In the genomic region with DNA sequence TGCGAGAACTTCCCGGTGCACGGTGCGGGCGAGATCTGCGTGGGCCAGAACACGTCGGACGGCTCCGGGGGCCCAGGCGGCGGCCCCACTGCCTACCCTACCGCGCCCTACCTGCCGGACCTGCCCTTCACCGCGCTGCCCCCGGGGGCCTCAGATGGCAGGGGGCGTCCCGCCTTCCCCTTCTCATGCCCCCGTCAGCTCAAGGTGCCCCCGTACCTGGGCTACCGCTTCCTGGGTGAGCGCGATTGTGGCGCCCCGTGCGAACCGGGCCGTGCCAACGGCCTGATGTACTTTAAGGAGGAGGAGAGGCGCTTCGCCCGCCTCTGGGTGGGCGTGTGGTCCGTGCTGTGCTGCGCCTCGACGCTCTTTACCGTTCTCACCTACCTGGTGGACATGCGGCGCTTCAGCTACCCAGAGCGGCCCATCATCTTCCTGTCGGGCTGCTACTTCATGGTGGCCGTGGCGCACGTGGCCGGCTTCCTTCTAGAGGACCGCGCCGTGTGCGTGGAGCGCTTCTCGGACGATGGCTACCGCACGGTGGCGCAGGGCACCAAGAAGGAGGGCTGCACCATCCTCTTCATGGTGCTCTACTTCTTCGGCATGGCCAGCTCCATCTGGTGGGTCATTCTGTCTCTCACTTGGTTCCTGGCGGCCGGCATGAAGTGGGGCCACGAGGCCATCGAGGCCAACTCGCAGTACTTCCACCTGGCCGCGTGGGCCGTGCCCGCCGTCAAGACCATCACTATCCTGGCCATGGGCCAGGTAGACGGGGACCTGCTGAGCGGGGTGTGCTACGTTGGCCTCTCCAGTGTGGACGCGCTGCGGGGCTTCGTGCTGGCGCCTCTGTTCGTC, we compare ENCODE assay signal across 8 cellular contexts. TPM values are rescaled to one million over a fixed set of nuclear protein-coding genes. Genes with fewer than 3 reads are reported as not detected.
A peak's percentile ranks its signal among the peaks of the same experiment; 100 is the strongest.
DNase-seq lines count a peak whose midpoint lies in the region; ATAC-seq and TF ChIP-seq lines count a peak whose summit lies in the region.

No MANE protein-coding gene starts in this region.

- H3K9ac ChIP-seq in subcutaneous abdominal adipose tissue (ENCODE audit: low read length in 5 of 5): peak overlapping the region in 1 of 5 donors; percentile 35

- peak; percentile 59 for DNase-seq in D341Med (ENCODE audit: low spot score)
- DNase-seq in PC-9: peak; percentile 18 to 48
- peak; percentile 76 for DNase-seq in choroid plexus epithelial cell (ENCODE audit: low read depth)
- peak; percentile 25 to 90 for DNase-seq in lower leg skin (ENCODE audit: low spot score in 2 of 2)
- DNase-seq in mesenteric fat pad (ENCODE audit: low spot score): no peak
- DNase-seq in NCI-H345 (lab: John Stamatoyannopoulos, UW): no peak

- no peak for TF ChIP-seq POLR2A in lower leg skin (IDR thresholded peaks at IDR 0.05)

- POLR2A ChIA-PET in PC-9 (lab: Charles Lee; ENCODE audit: unreplicated experiment): no interaction called here

- peaks cover 44% of the 10 kb centered on the region for H3K4me1 ChIP-seq in PC-9 (replicated peaks; ENCODE audit: insufficient read depth)
- peaks cover 0 to 50% (median 46%) of the 10 kb centered on the region in 5 donors for H3K4me1 ChIP-seq in subcutaneous abdominal adipose tissue (ENCODE audit: control insufficient read depth in 5 of 5, insufficient read depth in 5 of 5, low read length in 5 of 5)

- no peak for ATAC-seq in GM19351 (IDR thresholded peaks at IDR 0.05; ENCODE audit: unreplicated experiment)

- H3K27ac ChIP-seq in PC-9: no peak overlapping the region
- no peak overlapping the region for H3K27ac ChIP-seq in subcutaneous abdominal adipose tissue (ENCODE audit: low read depth, low read length)

- peak overlapping the region; percentile 74 for H2AFZ ChIP-seq in PC-9

- CTCF ChIA-PET in PC-9 (lab: Charles Lee): no interaction called here

- H3K9me2 ChIP-seq in PC-9 (ENCODE audit: insufficient read depth): no peaks in the 10 kb centered on the region

- H3K36me3 ChIP-seq in PC-9 (ENCODE audit: low read depth) (no peaks in the 10 kb centered on the region), subcutaneous abdominal adipose tissue (ENCODE audit: control insufficient read depth in 5 of 5, insufficient read depth in 5 of 5, low read length in 5 of 5) (no peaks in the 10 kb centered on the region)

- no peaks in the 10 kb centered on the region for H4K20me1 ChIP-seq in PC-9 (ENCODE audit: insufficient read depth)

- TF ChIP-seq CTCF in PC-9 (conservative IDR thresholded peaks at IDR 0.05) (peak; percentile 47), choroid plexus epithelial cell (conservative IDR thresholded peaks at IDR 0.05; ENCODE audit: low read depth, low read length) (peak; percentile 65), lower leg skin (IDR thresholded peaks at IDR 0.05) (no peak)

- BruUV-seq in PC-9 (replicated peaks; lab: Mats Ljungman, UMichigan): no TSS peak

- peaks cover 39% of the 10 kb centered on the region for H3K79me2 ChIP-seq in PC-9 (ENCODE audit: low read depth)

- H3K9me3 ChIP-seq in PC-9 (ENCODE audit: insufficient read depth, low read depth): no peaks in the 10 kb centered on the region
- peaks cover 0 to 8% (median 4%) of the 10 kb centered on the region in 5 donors for H3K9me3 ChIP-seq in subcutaneous abdominal adipose tissue (ENCODE audit: control insufficient read depth in 5 of 5, low read length in 5 of 5)

- peaks cover 16% of the 10 kb centered on the region for H3F3A ChIP-seq in PC-9 (ENCODE audit: insufficient read depth, low read depth)

- no peaks in the 10 kb centered on the region for H3K27me3 ChIP-seq in PC-9 (ENCODE audit: insufficient read depth, low read depth)
- H3K27me3 ChIP-seq in subcutaneous abdominal adipose tissue (ENCODE audit: control insufficient read depth in 5 of 5, insufficient read depth in 4 of 5, low read length in 5 of 5): peaks cover 22 to 53% (median 34%) of the 10 kb centered on the region in 5 donors

- 9 to 19% methylated on average over 26 to 44 of the region's 78 CpGs for WGBS in lower leg skin, 2 donors

- H3K4me3 ChIP-seq in PC-9 (peak overlapping the region; percentile 75), choroid plexus epithelial cell (ENCODE audit: low read depth, low read length) (peak overlapping the region; percentile 67), lower leg skin (ENCODE audit: low read depth, poor library complexity, severe bottlenecking) (peak overlapping the region; percentile 58), subcutaneous abdominal adipose tissue (ENCODE audit: low read depth in 1 of 5, low read length in 5 of 5) (peak overlapping the region in 4 of 5 donors; percentile 66 to 74 (median 71))

- peak overlapping the region; percentile 91 for H3K4me2 ChIP-seq in PC-9

- intact Hi-C loops in PC-9 (cut with micrococcal nuclease; ENCODE audit: unreplicated experiment) (loop anchor here (2.0 to 10.0 kb wide), 4 partner anchors 141 to 339 kb away; a partner anchor contains a TSS), lower leg skin (cut with DNase I; ENCODE audit: low total_unique reads) (no loop called here)

RNA-seq across cellular contexts. Expression of a gene that starts 1.7 kb away (rescaled TPM):
- 26.8 and 30.9 TPM in 2 replicates for total RNA-seq in PC-9 (2021)
- total RNA-seq in lower leg skin: 10 to 100 TPM in 3 of 4 donors, 1 to 10 TPM in 1; 9.1 to 38.9 (median 22.1) TPM
- 7.8 TPM for total RNA-seq in mesenteric fat pad

RNA-seq across cellular contexts. Expression of a gene that starts 37.7 kb away (rescaled TPM):
- not detected in 2 replicates for total RNA-seq in PC-9 (2021)
- not detected for total RNA-seq in lower leg skin
- not detected for total RNA-seq in mesenteric fat pad

Comparison
In these comparisons a context has a peak if more than half of its experiments do, and no peak if none do; other contexts are left out.
1. DNase-seq: peak in D341Med (single experiment), PC-9 (2 of 2), choroid plexus epithelial cell (single experiment) and lower leg skin (2 of 2); none in mesenteric fat pad (single experiment) and NCI-H345 (single experiment).
2. CTCF ChIP-seq: peak in PC-9 (single experiment) and choroid plexus epithelial cell (single experiment); none in lower leg skin (0 of 3).
3. Peak in every context shown above with its lines, with median percentiles within 50 percentile points of each other: H3K4me3 ChIP-seq.